ENCODE assay signal across 1 cellular context in the genomic region with DNA sequence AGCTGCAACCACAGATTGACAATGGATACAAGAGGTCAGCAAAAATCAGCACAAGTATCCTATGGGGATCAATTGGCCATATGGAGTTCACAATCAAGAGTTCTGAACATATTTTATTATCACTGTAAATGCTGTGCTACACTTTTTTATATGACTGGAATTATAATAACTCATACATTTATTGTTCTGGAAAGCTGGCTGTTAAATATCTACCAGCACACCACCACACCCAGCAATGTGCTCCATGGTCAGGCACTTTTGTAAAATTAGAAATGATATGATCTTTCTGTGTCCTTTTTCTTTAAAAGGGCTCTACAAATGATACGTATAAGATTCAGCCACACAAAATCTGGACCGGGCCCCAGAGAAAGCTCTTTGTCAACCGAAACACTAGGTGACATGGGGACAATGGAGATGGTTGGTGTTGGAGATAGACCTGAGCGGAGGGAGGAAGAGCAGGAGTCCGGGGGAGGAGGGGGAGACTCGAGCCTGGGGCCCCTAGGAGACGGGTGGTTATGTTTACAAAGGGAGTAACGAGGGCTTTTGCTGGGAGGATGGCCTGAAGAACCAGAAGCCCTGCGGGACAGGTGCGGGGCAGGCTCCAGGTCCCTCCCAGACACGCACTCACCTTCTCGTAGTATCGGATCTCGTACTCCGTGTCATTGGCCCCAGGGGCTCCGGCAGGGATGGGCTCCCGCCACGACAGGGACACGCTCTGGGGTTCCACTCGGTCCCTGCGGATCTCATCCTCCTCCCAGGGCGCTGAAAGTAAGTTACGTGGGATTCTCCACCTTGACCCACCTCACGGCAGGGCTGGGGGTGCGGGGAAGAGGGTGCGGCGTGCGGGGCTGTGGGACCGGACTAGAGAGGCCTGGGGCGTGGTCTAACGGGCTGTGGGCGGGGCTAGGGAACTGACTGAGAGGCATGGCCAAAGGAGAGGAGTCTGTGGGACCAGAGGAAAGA.
TF ChIP-seq lines count a peak whose summit lies in the region.

No MANE protein-coding gene starts in this region.

TF ChIP-seq in IMR-90, 13 proteins besides CTCF, POLR2A, EP300 and RAD21:
- TF ChIP-seq MAFK (IDR thresholded peaks at IDR 0.05; ENCODE audit: low read depth, low read length) (no peak), NFE2L2 (IDR thresholded peaks at IDR 0.05; ENCODE audit: low read depth, low read length) (no peak), CEBPB (IDR thresholded peaks at IDR 0.05; ENCODE audit: low read depth, low read length) (no peak), FOS (IDR thresholded peaks at IDR 0.05; ENCODE audit: low read depth, low read length) (no peak), RFX5 (IDR thresholded peaks at IDR 0.05; ENCODE audit: low read depth, low read length) (no peak), CHD1 (IDR thresholded peaks at IDR 0.05; ENCODE audit: low read depth, low read length) (no peak), SMC3 (IDR thresholded peaks at IDR 0.05; ENCODE audit: low read depth, low read length) (no peak), MXI1 (IDR thresholded peaks at IDR 0.05; ENCODE audit: borderline replicate concordance, low read depth, low read length) (no peak), MAZ (IDR thresholded peaks at IDR 0.05; ENCODE audit: borderline replicate concordance, low read depth, low read length) (no peak), BHLHE40 (IDR thresholded peaks at IDR 0.05; ENCODE audit: low read depth, low read length) (no peak), RCOR1 (IDR thresholded peaks at IDR 0.05; ENCODE audit: insufficient replicate concordance, low read length) (no peak)
- TF ChIP-seq, protein P1, sequence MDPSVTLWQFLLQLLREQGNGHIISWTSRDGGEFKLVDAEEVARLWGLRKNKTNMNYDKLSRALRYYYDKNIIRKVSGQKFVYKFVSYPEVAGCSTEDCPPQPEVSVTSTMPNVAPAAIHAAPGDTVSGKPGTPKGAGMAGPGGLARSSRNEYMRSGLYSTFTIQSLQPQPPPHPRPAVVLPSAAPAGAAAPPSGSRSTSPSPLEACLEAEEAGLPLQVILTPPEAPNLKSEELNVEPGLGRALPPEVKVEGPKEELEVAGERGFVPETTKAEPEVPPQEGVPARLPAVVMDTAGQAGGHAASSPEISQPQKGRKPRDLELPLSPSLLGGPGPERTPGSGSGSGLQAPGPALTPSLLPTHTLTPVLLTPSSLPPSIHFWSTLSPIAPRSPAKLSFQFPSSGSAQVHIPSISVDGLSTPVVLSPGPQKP (IDR thresholded peaks at IDR 0.05; ENCODE audit: borderline replicate concordance, low read depth, low read length), result no peak
- TF ChIP-seq, protein P2, sequence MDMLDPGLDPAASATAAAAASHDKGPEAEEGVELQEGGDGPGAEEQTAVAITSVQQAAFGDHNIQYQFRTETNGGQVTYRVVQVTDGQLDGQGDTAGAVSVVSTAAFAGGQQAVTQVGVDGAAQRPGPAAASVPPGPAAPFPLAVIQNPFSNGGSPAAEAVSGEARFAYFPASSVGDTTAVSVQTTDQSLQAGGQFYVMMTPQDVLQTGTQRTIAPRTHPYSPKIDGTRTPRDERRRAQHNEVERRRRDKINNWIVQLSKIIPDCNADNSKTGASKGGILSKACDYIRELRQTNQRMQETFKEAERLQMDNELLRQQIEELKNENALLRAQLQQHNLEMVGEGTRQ (IDR thresholded peaks at IDR 0.05; ENCODE audit: low read depth, low read length), result no peak
